ENCODE assay signal across 29 cellular contexts in the genomic region with DNA sequence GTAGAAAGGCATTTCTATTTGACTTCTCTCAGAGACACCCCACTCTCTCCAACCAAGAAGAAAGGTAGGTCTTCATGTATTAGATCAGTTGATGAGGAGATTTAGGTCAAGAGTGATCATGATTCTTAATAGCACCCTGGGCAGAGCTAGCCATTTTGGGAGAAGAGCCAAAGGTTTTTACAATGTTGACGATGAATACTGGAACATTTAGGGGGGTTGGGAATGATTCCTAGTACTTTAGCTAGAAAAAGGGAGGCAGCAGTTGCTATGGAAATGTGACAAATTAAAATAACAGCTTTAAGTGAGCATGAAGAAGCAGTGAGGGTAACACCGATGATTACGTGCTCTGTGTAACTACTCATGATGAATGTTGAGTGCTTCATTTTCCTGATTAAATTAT.
"Had no signal": no experiment of that assay in that cellular context is flagged by ENCODE, and none has a peak within 500 bp of the region (broad histone marks: within the 10 kb centered on the region; RNA-seq: fewer than 3 reads in every experiment).

No MANE protein-coding gene starts in this region.

- H2AFZ ChIP-seq: parathyroid adenoma had no signal

- FAIRE-seq: keratinocyte, TTC549 had no signal

- H3K9ac ChIP-seq: parathyroid adenoma had no signal

- H3K27me3 ChIP-seq: adrenal gland, ascending aorta, gastrocnemius medialis, right atrium auricular region, tibial nerve had no signal

- H3K4me1 ChIP-seq: adrenal gland, ascending aorta, parathyroid adenoma, psoas muscle, right atrium auricular region had no signal

- H3K36me3 Mint-ChIP-seq: naive B cell had no signal

- H3K36me3 ChIP-seq: adrenal gland, ascending aorta, gastrocnemius medialis, right atrium auricular region, tibial nerve, WERI-Rb-1 had no signal

- ATAC-seq: activated CD4-positive, CD25-positive, alpha-beta regulatory T cell treated with anti-CD3 and anti-CD28 coated beads, Interleukin-2, amount 50 U/mL, for 24 hours; gastrocnemius medialis; left cardiac atrium; left ventricle myocardium superior; psoas muscle; stimulated activated naive B cell treated with anti-CD40 and anti-IgM and Interleukin-4, amounts not matched to agents 10 μg/mL and 1 μg/mL and 100 μg/mL, for 72 hours had no signal

- H3K79me2 ChIP-seq: parathyroid adenoma had no signal

- H3K9me3 ChIP-seq: adrenal gland, ascending aorta, gastrocnemius medialis, psoas muscle, right atrium auricular region, tibial nerve had no signal

- H3K27ac ChIP-seq: adrenal gland, ascending aorta, gastrocnemius medialis, parathyroid adenoma, psoas muscle, right atrium auricular region, tibial nerve, WERI-Rb-1 had no signal

- DNase-seq: activated CD4-positive, alpha-beta T cell treated with anti-CD3 and anti-CD28 coated beads for 48 hours; activated CD4-positive, alpha-beta T cell treated with anti-CD3 and anti-CD28 coated beads, Interleukin-2, amount 50 U/mL, for 48 hours; activated CD8-positive, alpha-beta memory T cell treated with anti-CD3 and anti-CD28 coated beads for 24 hours; activated effector memory CD4-positive, alpha-beta T cell treated with Interleukin-2 at 50 U/mL for 16 hours; activated naive CD4-positive, alpha-beta T cell treated with Interleukin-2 at 50 U/mL for 16 hours; adrenal gland; central memory CD4-positive, alpha-beta T cell; effector CD4-positive, alpha-beta T cell; gastrocnemius medialis; glutamatergic neuron; left cardiac atrium; left ventricle myocardium superior; naive B cell; psoas muscle; stimulated activated CD4-positive, alpha-beta T cell treated with anti-CD3 and anti-CD28 coated beads, Interleukin-15, amount 100 ng/mL, for 24 hours; stimulated activated CD4-positive, alpha-beta T cell treated with anti-CD3 and anti-CD28 coated beads, Interleukin-2, amount 100 ng/mL, for 24 hours; stimulated activated naive B cell treated with anti-CD40 and anti-IgM and Interleukin-4, amounts not matched to agents 10 μg/mL and 1 μg/mL and 100 μg/mL, for 72 hours; T-helper 9 cell; WERI-Rb-1 had no signal

- H3K4me3 ChIP-seq: adrenal gland, ascending aorta, gastrocnemius medialis, psoas muscle, right atrium auricular region, tibial nerve had no signal

- H3K9me3 Mint-ChIP-seq: dendritic cell treated with granulocyte-macrophage colony-stimulating factor and Interleukin-4, amounts not matched to agents 40 ng/mL and 50 ng/mL, for 4 days; naive B cell; stimulated activated naive B cell treated with anti-CD40 and anti-IgM and Interleukin-4, amounts not matched to agents 10 μg/mL and 1 μg/mL and 100 μg/mL, for 72 hours; T-helper 1 cell treated with Interleukin-12 subunit alpha and Interleukin-12 subunit beta and Interleukin-4 antibody, amounts not matched to agents 30 μg/mL and 1 μg/mL, for 36 hours had no signal

- H3K27me3 Mint-ChIP-seq: activated naive CD8-positive, alpha-beta T cell; dendritic cell treated with granulocyte-macrophage colony-stimulating factor and Interleukin-4, amounts not matched to agents 40 ng/mL and 50 ng/mL, for 4 days; naive B cell; stimulated activated naive B cell treated with anti-CD40 and anti-IgM and Interleukin-4, amounts not matched to agents 10 μg/mL and 1 μg/mL and 100 μg/mL, for 72 hours had no signal

- H3K4me3 Mint-ChIP-seq: activated naive CD8-positive, alpha-beta T cell; dendritic cell treated with granulocyte-macrophage colony-stimulating factor and Interleukin-4, amounts not matched to agents 40 ng/mL and 50 ng/mL, for 4 days; naive B cell; stimulated activated naive B cell treated with anti-CD40 and anti-IgM and Interleukin-4, amounts not matched to agents 10 μg/mL and 1 μg/mL and 100 μg/mL, for 72 hours; T-helper 1 cell treated with Interleukin-12 subunit alpha and Interleukin-12 subunit beta and Interleukin-4 antibody, amounts not matched to agents 30 μg/mL and 1 μg/mL, for 36 hours had no signal

- H3K27ac Mint-ChIP-seq: activated naive CD8-positive, alpha-beta T cell; dendritic cell treated with granulocyte-macrophage colony-stimulating factor and Interleukin-4, amounts not matched to agents 40 ng/mL and 50 ng/mL, for 4 days; naive B cell; stimulated activated naive B cell treated with anti-CD40 and anti-IgM and Interleukin-4, amounts not matched to agents 10 μg/mL and 1 μg/mL and 100 μg/mL, for 72 hours; T-helper 1 cell treated with Interleukin-12 subunit alpha and Interleukin-12 subunit beta and Interleukin-4 antibody, amounts not matched to agents 30 μg/mL and 1 μg/mL, for 36 hours had no signal
